8 cellular contexts compared by ENCODE assay signal in the genomic region with DNA sequence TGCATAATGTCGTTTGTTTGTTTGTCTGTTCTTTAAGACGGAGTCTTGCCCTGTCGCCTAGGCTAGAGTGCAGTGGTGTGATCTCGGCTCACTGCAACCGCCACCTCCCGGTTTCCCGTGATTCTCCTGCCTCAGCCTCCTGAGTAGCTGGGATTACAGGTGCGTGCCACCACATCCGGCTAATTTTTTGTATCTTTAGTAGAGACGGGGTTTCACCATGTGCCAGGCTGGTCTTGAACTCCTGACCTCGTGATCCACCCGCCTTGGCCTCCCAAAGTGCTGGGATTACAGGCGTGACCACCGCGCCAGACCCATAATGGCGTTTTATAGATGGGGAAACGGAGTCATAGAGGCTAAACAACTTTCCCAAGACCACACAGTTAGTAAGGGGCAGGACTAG. TPM values are rescaled to one million over a fixed set of nuclear protein-coding genes. Genes with fewer than 3 reads are reported as not detected.
DNase-seq lines count a peak whose midpoint lies in the region; ATAC-seq and TF ChIP-seq lines count a peak whose summit lies in the region.
"Not testable (repeated sequence)": the region's sequence is repeated elsewhere in the genome, so short reads cannot be mapped to it uniquely, and the experiment has no call there.

No MANE protein-coding gene starts in this region.

- H2AFZ ChIP-seq in mammary epithelial cell (ENCODE audit: low read depth, low read length), result peak overlapping the region; percentile 93

- peak overlapping the region; percentile 73 for H3K27ac ChIP-seq in mammary epithelial cell (ENCODE audit: insufficient read depth, low read depth, low read length)
- not testable (repeated sequence) for H3K27ac ChIP-seq in cardiac muscle cell
- H3K27ac ChIP-seq in mucosa of rectum (ENCODE audit: low read depth in 2 of 2, low read length in 2 of 2), result peak overlapping the region in 1 of 2 donors; percentile 90
- H3K27ac ChIP-seq in sigmoid colon, result peak overlapping the region; percentile 94 to 99 (median 96)
- H3K27ac ChIP-seq in uterus, result peak overlapping the region; percentile 90 to 97

- H3K36me3 ChIP-seq in ES-I3 (ENCODE audit: insufficient read depth, low read length); NT2/D1 (ENCODE audit: insufficient read depth, insufficient read length, low read length); mammary epithelial cell (ENCODE audit: insufficient read depth, low read length); cardiac muscle cell; mucosa of rectum (ENCODE audit: control insufficient read depth in 2 of 2, insufficient read depth in 2 of 2, low read length in 2 of 2); sigmoid colon; uterus: not testable (repeated sequence)

- not testable (repeated sequence) for H4K20me1 ChIP-seq in mammary epithelial cell (ENCODE audit: insufficient read depth, low read length)

- H3K4me3 ChIP-seq in NT2/D1 (ENCODE audit: insufficient read length, low read depth), result peak overlapping the region; percentile 16
- H3K4me3 ChIP-seq in mammary epithelial cell (replicated peaks in 1 of 3; ENCODE audit: insufficient read depth in 1 of 3, low read depth in 2 of 3, low read length in 3 of 3), result peak overlapping the region in 2 of 3 experiments; percentile 46 to 82
- peak overlapping the region; percentile 98 for H3K4me3 ChIP-seq in cardiac muscle cell
- H3K4me3 ChIP-seq in mucosa of rectum (ENCODE audit: low read length in 2 of 2), result peak overlapping the region; percentile 91 to 96
- H3K4me3 ChIP-seq in sigmoid colon, result peak overlapping the region in 3 of 4 donors; percentile 75 to 94 (median 79)
- H3K4me3 ChIP-seq in uterus, result peak overlapping the region; percentile 76 to 83

- peak overlapping the region; percentile 100 for H3K4me3 Mint-ChIP-seq in activated CD8-positive, alpha-beta T cell treated with anti-CD3 and anti-CD28 coated beads for 36 hours

- H3K9me3 Mint-ChIP-seq in activated CD8-positive, alpha-beta T cell treated with anti-CD3 and anti-CD28 coated beads for 36 hours, result not testable (repeated sequence)

- not testable (repeated sequence) for BruUV-seq in mammary epithelial cell (replicated peaks; lab: Mats Ljungman, UMichigan)

- dilution Hi-C loops in mammary epithelial cell (cut with HindIII; ENCODE audit: low sequenced_read_pairs), result not testable (repeated sequence)

- POLR2A ChIA-PET in activated CD8-positive, alpha-beta T cell treated with anti-CD3 and anti-CD28 coated beads for 36 hours (lab: Charles Lee), result interaction anchor here (1.2 to 1.5 kb wide), 2 partner anchors 10 to 59 kb away, joined by 3 to 5 read pairs; no protein-coding TSS in a partner anchor

- not testable (repeated sequence) for TF ChIP-seq POLR2A in sigmoid colon (IDR thresholded peaks at IDR 0.05); uterus (IDR thresholded peaks at IDR 0.05)

- H3K4me2 ChIP-seq in mammary epithelial cell (ENCODE audit: insufficient read depth, low read depth, low read length), result peak overlapping the region; percentile 76

- WGBS in mammary epithelial cell (ENCODE audit: low coverage, missing lambda C conversion rate), result 74% methylated on average over 15 of the region's 17 CpGs
- WGBS in sigmoid colon, 2 donors, result 49 to 71% methylated on average over 17 of the region's 17 CpGs

- H3K27ac Mint-ChIP-seq in activated CD8-positive, alpha-beta T cell treated with anti-CD3 and anti-CD28 coated beads for 36 hours, result peak overlapping the region; percentile 88

- CTCF ChIA-PET in activated CD8-positive, alpha-beta T cell treated with anti-CD3 and anti-CD28 coated beads for 36 hours (lab: Charles Lee); mammary epithelial cell (lab: Charles Lee; ENCODE audit: low non-redundant PET): not testable (repeated sequence)

- not testable (repeated sequence) for ATAC-seq in activated CD8-positive, alpha-beta T cell treated with anti-CD3 and anti-CD28 coated beads for 36 hours

- H3K27me3 ChIP-seq in NT2/D1 (ENCODE audit: insufficient read depth, insufficient read length); mammary epithelial cell (ENCODE audit: insufficient read depth, low read length); cardiac muscle cell; mucosa of rectum (ENCODE audit: control insufficient read depth in 2 of 2, insufficient read depth in 2 of 2, low read length in 2 of 2); sigmoid colon; uterus: not testable (repeated sequence)

- not testable (repeated sequence) for H3K4me1 ChIP-seq in ES-I3 (ENCODE audit: insufficient read depth, low read length); NT2/D1 (ENCODE audit: insufficient read depth, insufficient read length); cardiac muscle cell (ENCODE audit: low read depth); uterus
- H3K4me1 ChIP-seq in mammary epithelial cell (ENCODE audit: insufficient read depth, low read length) (peaks cover 37% of the 10 kb centered on the region), mucosa of rectum (ENCODE audit: control insufficient read depth in 2 of 2, insufficient read depth in 2 of 2, low read length in 2 of 2) (peaks cover 6 to 20% of the 10 kb centered on the region in 2 donors), sigmoid colon (peaks cover 0 to 44% (median 42%) of the 10 kb centered on the region in 4 donors)

- not testable (repeated sequence) for H3K27me3 Mint-ChIP-seq in activated CD8-positive, alpha-beta T cell treated with anti-CD3 and anti-CD28 coated beads for 36 hours

- not testable (repeated sequence) for DNase-seq in NT2/D1 (ENCODE audit: low read depth, low spot score); activated CD8-positive, alpha-beta T cell treated with anti-CD3 and anti-CD28 coated beads for 36 hours; mammary epithelial cell; cardiac muscle cell (ENCODE audit: low read depth in 1 of 2, low spot score in 1 of 2); sigmoid colon; uterus

- not testable (repeated sequence) for TF ChIP-seq EP300 in sigmoid colon (IDR thresholded peaks at IDR 0.05)

- H3K9me3 ChIP-seq in ES-I3 (ENCODE audit: control insufficient read depth, insufficient read depth, low read length); NT2/D1 (ENCODE audit: insufficient read depth, low read length); mammary epithelial cell (replicated peaks; ENCODE audit: insufficient read depth, low read length); cardiac muscle cell (ENCODE audit: low read depth); mucosa of rectum (ENCODE audit: control insufficient read depth in 2 of 2, low read length in 2 of 2); sigmoid colon; uterus: not testable (repeated sequence)

- intact Hi-C loops in activated CD8-positive, alpha-beta T cell treated with anti-CD3 and anti-CD28 coated beads for 36 hours (cut with micrococcal nuclease); mammary epithelial cell (cut with micrococcal nuclease); uterus (cut with DNase I; ENCODE audit: low total_unique reads): not testable (repeated sequence)
- intact Hi-C loops in sigmoid colon (cut with DNase I), result loop anchor here (10.0 kb wide), 1 partner anchor 215 kb away; a partner anchor contains a TSS

- H3K4me1 Mint-ChIP-seq in activated CD8-positive, alpha-beta T cell treated with anti-CD3 and anti-CD28 coated beads for 36 hours (ENCODE audit: low read depth), result peaks cover 30% of the 10 kb centered on the region

- peaks cover 17% of the 10 kb centered on the region for H3K36me3 Mint-ChIP-seq in activated CD8-positive, alpha-beta T cell treated with anti-CD3 and anti-CD28 coated beads for 36 hours (ENCODE audit: low read depth)

- in situ Hi-C loops in mammary epithelial cell (cut with MboI; ENCODE audit: low sequenced_read_pairs in 2 of 2), result not testable (repeated sequence)

- H3K79me2 ChIP-seq in mammary epithelial cell (ENCODE audit: insufficient read depth, low read length), result peaks cover 43% of the 10 kb centered on the region

- H3K9ac ChIP-seq in ES-I3 (ENCODE audit: low read depth, low read length) (peak overlapping the region; percentile 52; the same call in 1 of the 2 replicates), NT2/D1 (ENCODE audit: insufficient read length, low read depth) (peak overlapping the region; percentile 58), mammary epithelial cell (ENCODE audit: insufficient read depth, low read length) (peak overlapping the region; percentile 68), mucosa of rectum (ENCODE audit: low read depth in 1 of 2, low read length in 2 of 2) (peak overlapping the region; percentile 52 to 96)

- not testable (repeated sequence) for TF ChIP-seq CTCF in activated CD8-positive, alpha-beta T cell treated with anti-CD3 and anti-CD28 coated beads for 36 hours (IDR thresholded peaks at IDR 0.05); mammary epithelial cell (conservative IDR thresholded peaks at IDR 0.05 in 1 of 2, IDR thresholded peaks at IDR 0.05 in 1 of 2; ENCODE audit: extremely low read depth in 1 of 2, insufficient read depth in 1 of 2, low read depth in 1 of 2, low read length in 2 of 2); cardiac muscle cell (IDR thresholded peaks at IDR 0.05; ENCODE audit: low read depth, low read length); sigmoid colon (IDR thresholded peaks at IDR 0.05); uterus (IDR thresholded peaks at IDR 0.05)

RNA-seq across cellular contexts. Expression of a gene that starts 0.7 kb away (rescaled TPM):
- total RNA-seq in activated CD8-positive, alpha-beta T cell treated with anti-CD3 and anti-CD28 coated beads for 36 hours, result 100 to 1,000 TPM in 1 of 2 experiments, 10 to 100 TPM in 1; 97.6 to 103 TPM
- total RNA-seq in mammary epithelial cell, result 100 to 1,000 TPM in 1 of 2 donors, 10 to 100 TPM in 1; 53.3 to 120 TPM
- 36.1 TPM for polyA plus RNA-seq in mammary epithelial cell
- 67.1 TPM for polyA minus RNA-seq in mammary epithelial cell
- 10.7 and 41.0 TPM in 2 replicates for total RNA-seq in cardiac muscle cell
- polyA plus RNA-seq in cardiac muscle cell, result 7.1 and 33.4 TPM in 2 replicates
- total RNA-seq in sigmoid colon, result 10 to 100 TPM; 27.1 to 86.1 (median 35.3) TPM
- polyA plus RNA-seq in sigmoid colon, result 10 to 100 TPM; 11.3 to 29.3 (median 13.8) TPM
- total RNA-seq in uterus, result 10 to 100 TPM; 23.8 to 53.4 (median 39.2) TPM

RNA-seq across cellular contexts. Expression of a gene that starts 6.4 kb away (rescaled TPM):
- 10 to 100 TPM; 55.7 to 56.0 TPM for total RNA-seq in activated CD8-positive, alpha-beta T cell treated with anti-CD3 and anti-CD28 coated beads for 36 hours
- total RNA-seq in mammary epithelial cell (10 to 100 TPM; 17.0 to 36.4 TPM), cardiac muscle cell (10.3 and 14.1 TPM in 2 replicates), sigmoid colon (10 to 100 TPM; 43.8 to 76.7 (median 54.8) TPM), uterus (10 to 100 TPM; 21.0 to 91.9 (median 42.2) TPM)
- polyA plus RNA-seq in mammary epithelial cell (7.6 TPM), cardiac muscle cell (6.6 and 8.8 TPM in 2 replicates), sigmoid colon (10 to 100 TPM; 13.8 to 25.1 (median 13.9) TPM)
- 41.3 TPM for polyA minus RNA-seq in mammary epithelial cell

Comparison
In these comparisons a context has a peak if more than half of its experiments do, and no peak if none do; other contexts are left out.
1. H3K4me3 ChIP-seq: peak in every context shown above with its lines; median percentile 98 in cardiac muscle cell; 94 in mucosa of rectum; 80 in uterus; 79 in sigmoid colon; 64 in mammary epithelial cell; 16 in NT2/D1.